In the genomic region with DNA sequence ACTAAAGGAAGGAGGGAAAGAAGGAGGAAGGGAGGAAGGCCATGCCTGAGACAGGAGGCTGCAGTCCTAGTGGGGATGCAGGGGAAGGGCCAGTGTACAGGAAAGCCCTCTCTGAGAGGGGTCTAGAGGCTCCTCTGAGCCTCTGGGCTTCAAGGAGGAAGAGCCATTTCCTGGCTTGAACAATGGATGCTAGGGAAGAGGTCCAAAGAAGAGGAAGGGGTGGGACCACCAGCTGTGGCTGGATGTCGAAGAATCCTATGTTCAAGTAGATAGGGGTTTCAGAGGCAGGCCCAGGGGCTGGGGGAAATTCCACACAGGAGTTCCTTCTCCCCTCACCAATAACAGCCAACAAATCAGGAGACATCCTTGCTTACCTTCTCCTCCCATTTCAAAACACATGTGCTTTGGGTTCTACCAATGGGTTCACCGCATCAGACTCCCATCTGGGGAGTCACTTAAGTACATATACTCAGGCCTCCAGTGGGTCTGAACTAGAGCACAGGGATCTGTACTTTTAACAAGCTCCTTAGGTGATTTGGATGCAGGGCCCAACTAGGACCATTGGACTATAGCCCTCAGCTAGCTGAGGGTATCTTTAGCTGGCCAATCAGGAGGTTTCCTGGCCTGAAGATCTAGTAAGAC, we compare ENCODE assay signal across 19 cellular contexts. TPM values are rescaled to one million over a fixed set of nuclear protein-coding genes. Genes with fewer than 3 reads are reported as not detected.
A peak's percentile ranks its signal among the peaks of the same experiment; 100 is the strongest.
DNase-seq lines count a peak whose midpoint lies in the region; ATAC-seq and TF ChIP-seq lines count a peak whose summit lies in the region.
"Had no signal": no experiment of that assay in that cellular context is flagged by ENCODE, and none has a peak within 500 bp of the region (broad histone marks: within the 10 kb centered on the region; RNA-seq: fewer than 3 reads in every experiment).

No MANE protein-coding gene starts in this region.

- no peaks in the 10 kb centered on the region for H3K27me3 Mint-ChIP-seq in activated naive CD8-positive, alpha-beta T cell treated with anti-CD3 and anti-CD28 coated beads, Interleukin-2, amount 10 ng/mL, durations not matched to agents 7 days and 5 days
- H3K27me3 Mint-ChIP-seq: IgD-negative memory B cell had no signal

- H3K27ac ChIP-seq in right atrium auricular region (peak overlapping the region in 1 of 2 donors; percentile 13), left lung (peak overlapping the region; percentile 1 to 59), stomach (peak overlapping the region in 3 of 5 donors; percentile 7 to 34 (median 16)), uterus (no peak overlapping the region)
- H3K27ac ChIP-seq: prostate gland had no signal

- H3K27me3 ChIP-seq in right atrium auricular region = no peaks in the 10 kb centered on the region
- no peaks in the 10 kb centered on the region for H3K27me3 ChIP-seq in left lung
- H3K27me3 ChIP-seq in stomach = no peaks in the 10 kb centered on the region
- no peaks in the 10 kb centered on the region for H3K27me3 ChIP-seq in uterus

- H3K4me1 Mint-ChIP-seq in activated naive CD8-positive, alpha-beta T cell treated with anti-CD3 and anti-CD28 coated beads, Interleukin-2, amount 10 ng/mL, durations not matched to agents 7 days and 5 days = peaks cover 20% of the 10 kb centered on the region

- TF ChIP-seq CTCF in right atrium auricular region (IDR thresholded peaks at IDR 0.05) = no peak
- no peak for TF ChIP-seq CTCF in left lung (IDR thresholded peaks at IDR 0.05)
- TF ChIP-seq CTCF in stomach (IDR thresholded peaks at IDR 0.05) = no peak
- no peak for TF ChIP-seq CTCF in uterus (IDR thresholded peaks at IDR 0.05)

- H3K9me3 ChIP-seq in right atrium auricular region = no peaks in the 10 kb centered on the region
- no peaks in the 10 kb centered on the region for H3K9me3 ChIP-seq in left lung
- no peaks in the 10 kb centered on the region for H3K9me3 ChIP-seq in stomach
- H3K9me3 ChIP-seq in uterus = no peaks in the 10 kb centered on the region
- H3K9me3 ChIP-seq: prostate gland had no signal

- H3K27ac Mint-ChIP-seq in activated naive CD8-positive, alpha-beta T cell treated with anti-CD3 and anti-CD28 coated beads, Interleukin-2, amount 10 ng/mL, durations not matched to agents 7 days and 5 days = peak overlapping the region; percentile 72

- POLR2A ChIA-PET in activated naive CD8-positive, alpha-beta T cell treated with anti-CD3 and anti-CD28 coated beads, Interleukin-2, amount 10 ng/mL, durations not matched to agents 7 days and 5 days (lab: Charles Lee) = interaction anchor here (0.5 to 2.4 kb wide), 5 partner anchors 17 to 459 kb away, joined by 3 to 12 read pairs (median 5); a partner anchor contains a TSS

- no peak overlapping the region for H3K4me3 Mint-ChIP-seq in activated naive CD8-positive, alpha-beta T cell treated with anti-CD3 and anti-CD28 coated beads, Interleukin-2, amount 10 ng/mL, durations not matched to agents 7 days and 5 days

- 76 to 96% (median 90%) methylated on average over 1 to 2 of the region's 2 CpGs for WGBS in stomach, 5 donors

- H3K4me3 ChIP-seq in right atrium auricular region (no peak overlapping the region), left lung (no peak overlapping the region), stomach (no peak overlapping the region), uterus (no peak overlapping the region)
- H3K4me3 ChIP-seq: GM12878, prostate gland had no signal

- peak; percentile 42 for ATAC-seq in Right ventricle myocardium inferior
- no peak for ATAC-seq in activated naive CD8-positive, alpha-beta T cell treated with anti-CD3 and anti-CD28 coated beads, Interleukin-2, amount 10 ng/mL, durations not matched to agents 7 days and 5 days (ENCODE audit: low read depth)
- ATAC-seq in left lung = no peak
- ATAC-seq in HG03469 (IDR thresholded peaks at IDR 0.05; ENCODE audit: unreplicated experiment) = no peak
- ATAC-seq: GM12878, SK-N-SH treated with all-trans-retinoic acid at 6 μM for 48 hours had no signal

- H3K9me3 Mint-ChIP-seq in activated naive CD8-positive, alpha-beta T cell treated with anti-CD3 and anti-CD28 coated beads, Interleukin-2, amount 10 ng/mL, durations not matched to agents 7 days and 5 days = no peaks in the 10 kb centered on the region
- H3K9me3 Mint-ChIP-seq: IgD-negative memory B cell had no signal

- H3K36me3 Mint-ChIP-seq in activated naive CD8-positive, alpha-beta T cell treated with anti-CD3 and anti-CD28 coated beads, Interleukin-2, amount 10 ng/mL, durations not matched to agents 7 days and 5 days = peaks cover 39% of the 10 kb centered on the region

- DNase-seq in Right ventricle myocardium inferior (ENCODE audit: missing footprints) (no peak), right atrium auricular region (ENCODE audit: low spot score) (no peak), left lung (no peak), stomach (no peak), uterus (no peak)
- no peak for DNase-seq in activated naive CD8-positive, alpha-beta T cell treated with anti-CD3 and anti-CD28 coated beads, Interleukin-2, amount 10 ng/mL, durations not matched to agents 7 days and 5 days
- no peak for DNase-seq in stimulated activated CD4-positive, alpha-beta T cell treated with anti-CD3 and anti-CD28 coated beads, Interleukin-15, amount 100 ng/mL, for 24 hours
- DNase-seq: activated CD8-positive, alpha-beta memory T cell treated with anti-CD3 and anti-CD28 coated beads for 24 hours; activated gamma-delta T cell; Calu3; GOT3; hippocampal formation; MV-4-11; NCI-H69 had no signal

- H3K4me1 ChIP-seq in right atrium auricular region (peaks cover 0 to 49% of the 10 kb centered on the region in 2 donors), left lung (peaks cover 0 to 26% of the 10 kb centered on the region in 2 donors), stomach (peaks cover 0 to 2% (median under 1%) of the 10 kb centered on the region in 4 donors), uterus (no peaks in the 10 kb centered on the region)
- H3K4me1 ChIP-seq: prostate gland had no signal

- H3K36me3 ChIP-seq in right atrium auricular region = peaks cover 45% of the 10 kb centered on the region
- H3K36me3 ChIP-seq in left lung = peaks cover 0 to 82% of the 10 kb centered on the region in 2 donors
- H3K36me3 ChIP-seq in stomach = peaks cover 12 to 88% (median 80%) of the 10 kb centered on the region in 4 donors
- no peaks in the 10 kb centered on the region for H3K36me3 ChIP-seq in uterus
- H3K36me3 ChIP-seq: prostate gland had no signal

- intact Hi-C loops in Right ventricle myocardium inferior (cut with DNase I) = no loop called here
- intact Hi-C loops in left lung (cut with DNase I) = no loop called here
- intact Hi-C loops in stomach (cut with DNase I; ENCODE audit: low total_unique reads) = no loop called here
- intact Hi-C loops in uterus (cut with DNase I; ENCODE audit: low total_unique reads) = no loop called here

- TF ChIP-seq POLR2A in stomach (IDR thresholded peaks at IDR 0.05) = no peak
- no peak for TF ChIP-seq POLR2A in uterus (IDR thresholded peaks at IDR 0.05)

- TF ChIP-seq EP300 in stomach (IDR thresholded peaks at IDR 0.05) = no peak

RNA-seq across cellular contexts. Expression of a gene that starts 32.4 kb away (rescaled TPM):
- total RNA-seq in Right ventricle myocardium inferior = 17.1 TPM
- total RNA-seq in right atrium auricular region = 10 to 100 TPM; 14.9 to 16.0 TPM
- total RNA-seq in activated naive CD8-positive, alpha-beta T cell treated with anti-CD3 and anti-CD28 coated beads, Interleukin-2, amount 10 ng/mL, durations not matched to agents 7 days and 5 days = 10 to 100 TPM; 16.5 to 18.0 TPM
- total RNA-seq in left lung = 10 to 100 TPM; 16.0 to 17.3 TPM
- total RNA-seq in stomach = 10 to 100 TPM in 3 of 5 donors, 1 to 10 TPM in 2; 6.7 to 39.7 (median 14.0) TPM
- 10 to 100 TPM in 2 of 3 donors, 1 to 10 TPM in 1; 6.6 to 17.4 (median 12.6) TPM for polyA plus RNA-seq in stomach
- total RNA-seq in uterus = 10 to 100 TPM; 17.4 to 72.9 (median 25.4) TPM

RNA-seq across cellular contexts. Expression of a gene that starts 50.3 kb away (rescaled TPM):
- total RNA-seq in Right ventricle myocardium inferior (0.62 TPM), right atrium auricular region (under 1 TPM in 1 of 2 donors, not detected in 1; 0.28 TPM), left lung (under 1 TPM; 0.20 to 0.42 TPM), stomach (1 to 10 TPM in 1 of 5 donors, under 1 TPM in 2, not detected in 2; 0.18 to 7.0 (median 0.29) TPM), uterus (under 1 TPM in 3 of 4 donors, not detected in 1; 0.21 to 0.77 (median 0.30) TPM)
- total RNA-seq in activated naive CD8-positive, alpha-beta T cell treated with anti-CD3 and anti-CD28 coated beads, Interleukin-2, amount 10 ng/mL, durations not matched to agents 7 days and 5 days = under 1 TPM; 0.11 to 0.20 TPM
- polyA plus RNA-seq in stomach = under 1 TPM in 1 of 3 donors, not detected in 2; 0.25 TPM

RNA-seq across cellular contexts. Expression of a gene that starts 51.5 kb away (rescaled TPM):
- total RNA-seq in Right ventricle myocardium inferior (10.8 TPM), right atrium auricular region (10 to 100 TPM in 1 of 2 donors, 1 to 10 TPM in 1; 9.0 to 19.7 TPM), left lung (10 to 100 TPM; 30.0 to 33.0 TPM), stomach (10 to 100 TPM in 2 of 5 donors, 1 to 10 TPM in 3; 2.9 to 28.5 (median 9.6) TPM), uterus (10 to 100 TPM in 2 of 4 donors, 1 to 10 TPM in 2; 3.3 to 45.7 (median 20.4) TPM)
- 10 to 100 TPM; 43.5 to 43.8 TPM for total RNA-seq in activated naive CD8-positive, alpha-beta T cell treated with anti-CD3 and anti-CD28 coated beads, Interleukin-2, amount 10 ng/mL, durations not matched to agents 7 days and 5 days
- 1 to 10 TPM; 2.1 to 8.1 (median 5.2) TPM for polyA plus RNA-seq in stomach

Comparison
In these comparisons a context has a peak if more than half of its experiments do, and no peak if none do; other contexts are left out.
1. H3K27ac ChIP-seq: peak in left lung (2 of 2) and stomach (3 of 5); none in uterus (0 of 2).